In genomic region chr1:53286950-53287349, GRCh38 we compare ENCODE assay signal across 18 cellular contexts. TPM values are rescaled to one million over a fixed set of nuclear protein-coding genes. Genes with fewer than 3 reads are reported as not detected.
DNase-seq lines count a peak whose midpoint lies in the region; ATAC-seq and TF ChIP-seq lines count a peak whose summit lies in the region.
"Had no signal": no experiment of that assay in that cellular context is flagged by ENCODE, and none has a peak within 500 bp of the region (broad histone marks: within the 10 kb centered on the region; RNA-seq: fewer than 3 reads in every experiment).

No MANE protein-coding gene starts in this region.

- TF ChIP-seq CTCF in BE2C (IDR thresholded peaks at IDR 0.05; ENCODE audit: low read depth, low read length): no peak

- H3K36me3 ChIP-seq in BE2C (peaks cover 6% of the 10 kb centered on the region; the same call in 1 of the 2 replicates), SJCRH30 (peaks cover 4% of the 10 kb centered on the region)
- peaks cover 10% of the 10 kb centered on the region for H3K36me3 ChIP-seq in CD4-positive, CD25-positive, alpha-beta regulatory T cell (ENCODE audit: control insufficient read depth, insufficient read depth, low read length)
- H3K36me3 ChIP-seq: tibial nerve had no signal

- H3K36me3 Mint-ChIP-seq in CD4-positive, CD25-positive, alpha-beta regulatory T cell: peaks cover 4% of the 10 kb centered on the region
- peaks cover 70% of the 10 kb centered on the region for H3K36me3 Mint-ChIP-seq in dendritic cell treated with granulocyte-macrophage colony-stimulating factor and Interleukin-4, amounts not matched to agents 40 ng/mL and 50 ng/mL, for 4 days (ENCODE audit: low read depth)

- H3K4me3 Mint-ChIP-seq in CD4-positive, CD25-positive, alpha-beta regulatory T cell: peak overlapping the region in 1 of 4 donors; percentile 2
- H3K4me3 Mint-ChIP-seq in dendritic cell treated with granulocyte-macrophage colony-stimulating factor and Interleukin-4, amounts not matched to agents 40 ng/mL and 50 ng/mL, for 4 days: no peak overlapping the region
- H3K4me3 Mint-ChIP-seq: activated naive CD4-positive, alpha-beta T cell treated with anti-CD3 and anti-CD28 coated beads, Interleukin-2, amount 10 ng/mL, durations not matched to agents 7 days and 5 days; memory B cell; nephron had no signal

- H3K4me1 ChIP-seq in BE2C (peaks cover 5% of the 10 kb centered on the region; the same call in 1 of the 2 replicates), SJCRH30 (no peaks in the 10 kb centered on the region)
- peaks cover 2% of the 10 kb centered on the region for H3K4me1 ChIP-seq in CD4-positive, CD25-positive, alpha-beta regulatory T cell (ENCODE audit: control insufficient read depth, insufficient read depth, low read length, poor library complexity, severe bottlenecking)
- H3K4me1 ChIP-seq: tibial nerve had no signal

- H3K9me3 ChIP-seq in BE2C (no peaks in the 10 kb centered on the region), SJCRH30 (replicated peaks) (no peaks in the 10 kb centered on the region)
- H3K9me3 ChIP-seq in CD4-positive, CD25-positive, alpha-beta regulatory T cell (ENCODE audit: control insufficient read depth in 2 of 2, low read length in 2 of 2): no peaks in the 10 kb centered on the region
- H3K9me3 ChIP-seq: tibial nerve had no signal

- H3K4me1 Mint-ChIP-seq in CD4-positive, CD25-positive, alpha-beta regulatory T cell: peaks cover 0 to 8% (median 2%) of the 10 kb centered on the region in 4 donors
- peaks cover 40% of the 10 kb centered on the region for H3K4me1 Mint-ChIP-seq in dendritic cell treated with granulocyte-macrophage colony-stimulating factor and Interleukin-4, amounts not matched to agents 40 ng/mL and 50 ng/mL, for 4 days (ENCODE audit: low read depth)

- peak overlapping the region in 2 of 3 donors; percentile 26 to 60 for H3K27ac Mint-ChIP-seq in CD4-positive, CD25-positive, alpha-beta regulatory T cell
- peak overlapping the region; percentile 62 for H3K27ac Mint-ChIP-seq in dendritic cell treated with granulocyte-macrophage colony-stimulating factor and Interleukin-4, amounts not matched to agents 40 ng/mL and 50 ng/mL, for 4 days
- H3K27ac Mint-ChIP-seq: activated naive CD4-positive, alpha-beta T cell treated with anti-CD3 and anti-CD28 coated beads, Interleukin-2, amount 10 ng/mL, durations not matched to agents 7 days and 5 days had no signal

- no peak for ATAC-seq in CD4-positive, CD25-positive, alpha-beta regulatory T cell (ENCODE audit: low read depth in 2 of 2)
- no peak for ATAC-seq in GM19397 (IDR thresholded peaks at IDR 0.05; ENCODE audit: unreplicated experiment)

- H3K4me3 ChIP-seq in BE2C (ENCODE audit: low read depth, low read length) (no peak overlapping the region), SJCRH30 (no peak overlapping the region)
- H3K4me3 ChIP-seq in CD4-positive, CD25-positive, alpha-beta regulatory T cell (ENCODE audit: low read depth, low read length): no peak overlapping the region
- H3K4me3 ChIP-seq: tibial nerve had no signal

- intact Hi-C loops in dendritic cell treated with granulocyte-macrophage colony-stimulating factor and Interleukin-4, amounts not matched to agents 40 ng/mL and 50 ng/mL, for 4 days (cut with micrococcal nuclease): no loop called here

- no peaks in the 10 kb centered on the region for H3K27me3 Mint-ChIP-seq in CD4-positive, CD25-positive, alpha-beta regulatory T cell
- no peaks in the 10 kb centered on the region for H3K27me3 Mint-ChIP-seq in dendritic cell treated with granulocyte-macrophage colony-stimulating factor and Interleukin-4, amounts not matched to agents 40 ng/mL and 50 ng/mL, for 4 days
- H3K27me3 Mint-ChIP-seq: activated naive CD4-positive, alpha-beta T cell treated with anti-CD3 and anti-CD28 coated beads, Interleukin-2, amount 10 ng/mL, durations not matched to agents 7 days and 5 days; memory B cell had no signal

- H3K27me3 ChIP-seq in BE2C (no peaks in the 10 kb centered on the region), SJCRH30 (no peaks in the 10 kb centered on the region)
- no peaks in the 10 kb centered on the region for H3K27me3 ChIP-seq in CD4-positive, CD25-positive, alpha-beta regulatory T cell (ENCODE audit: control insufficient read depth, insufficient read depth, low read length)
- H3K27me3 ChIP-seq: tibial nerve had no signal

- H3K27ac ChIP-seq in CD4-positive, CD25-positive, alpha-beta regulatory T cell (ENCODE audit: insufficient read depth, low read length, poor library complexity, severe bottlenecking): no peak overlapping the region
- no peak overlapping the region for H3K27ac ChIP-seq in SJCRH30
- H3K27ac ChIP-seq: tibial nerve had no signal

- peak; percentile 56 for DNase-seq in BE2C
- DNase-seq in CD4-positive, CD25-positive, alpha-beta regulatory T cell: no peak
- peak; percentile 39 for DNase-seq in NCI-H2171 treated with DMSO at 0.1 percent for 48 hours (lab: John Stamatoyannopoulos, UW)
- no peak for DNase-seq in MV-4-11 (lab: John Stamatoyannopoulos, UW)
- DNase-seq in SW 1271 (lab: John Stamatoyannopoulos, UW): no peak
- no peak for DNase-seq in SJCRH30
- DNase-seq: activated CD4-positive, alpha-beta T cell treated with anti-CD3 and anti-CD28 coated beads, Interleukin-2, amount 50 U/mL, for 1 hour; activated CD8-positive, alpha-beta memory T cell treated with anti-CD3 and anti-CD28 coated beads, Interleukin-2, amount 50 U/mL, for 48 hours; activated naive CD4-positive, alpha-beta T cell treated with anti-CD3 and anti-CD28 coated beads, Interleukin-2, amount 10 ng/mL, durations not matched to agents 7 days and 5 days; GDM1; hippocampal formation; NCI-H1048; NK-92 treated with Interleukin-12 subunit alpha and Interleukin-12 subunit beta, amount 100 ng/mL, for 24 hours had no signal

- no peaks in the 10 kb centered on the region for H3K9me3 Mint-ChIP-seq in CD4-positive, CD25-positive, alpha-beta regulatory T cell
- H3K9me3 Mint-ChIP-seq in dendritic cell treated with granulocyte-macrophage colony-stimulating factor and Interleukin-4, amounts not matched to agents 40 ng/mL and 50 ng/mL, for 4 days: no peaks in the 10 kb centered on the region
- H3K9me3 Mint-ChIP-seq: activated naive CD4-positive, alpha-beta T cell treated with anti-CD3 and anti-CD28 coated beads, Interleukin-2, amount 10 ng/mL, durations not matched to agents 7 days and 5 days; memory B cell; nephron had no signal

RNA-seq across cellular contexts. Expression of gene LRP8, which starts 40.9 kb away (rescaled TPM):
- polyA plus RNA-seq in BE2C (2012; ENCODE audit: insufficient read depth, insufficient read length, low read depth): 24.0 TPM
- total RNA-seq in CD4-positive, CD25-positive, alpha-beta regulatory T cell: 23.7 TPM
- polyA plus RNA-seq in CD4-positive, CD25-positive, alpha-beta regulatory T cell: 1 to 10 TPM; 1.0 to 3.3 (median 1.9) TPM
- 17.9 and 21.4 TPM in 2 replicates for total RNA-seq in SJCRH30 (2014; rRNA removed; shearing (Covaris generic))

RNA-seq across cellular contexts. Expression of gene MAGOH, which starts 48.6 kb away (rescaled TPM):
- polyA plus RNA-seq in BE2C (2012; ENCODE audit: insufficient read depth, insufficient read length, low read depth): 81.9 TPM
- 58.1 TPM for total RNA-seq in CD4-positive, CD25-positive, alpha-beta regulatory T cell
- polyA plus RNA-seq in CD4-positive, CD25-positive, alpha-beta regulatory T cell: 100 to 1,000 TPM in 1 of 4 donors, 10 to 100 TPM in 3; 89.8 to 102 (median 95.6) TPM
- 119 and 121 TPM in 2 replicates for total RNA-seq in SJCRH30 (2014; rRNA removed; shearing (Covaris generic))

Comparison
In these comparisons a context has a peak if more than half of its experiments do, and no peak if none do; other contexts are left out.
1. DNase-seq: peak in BE2C (single experiment) and NCI-H2171 treated with DMSO at 0.1 percent for 48 hours (single experiment); none in CD4-positive, CD25-positive, alpha-beta regulatory T cell (0 of 3), MV-4-11 (single experiment), SW 1271 (0 of 2) and SJCRH30 (0 of 2).